Comparison of ENCODE assay signal across 8 cellular contexts in genomic region chr5:115545065-115545882, GRCh38. TPM values are rescaled to one million over a fixed set of nuclear protein-coding genes. Genes with fewer than 3 reads are reported as not detected.
A peak's percentile ranks its signal among the peaks of the same experiment; 100 is the strongest.
DNase-seq lines count a peak whose midpoint lies in the region; ATAC-seq and TF ChIP-seq lines count a peak whose summit lies in the region.

No MANE protein-coding gene starts in this region.

- intact Hi-C loops in PC-3 (cut with micrococcal nuclease): loop anchor here (2.0 kb wide), 2 partner anchors 34 to 42 kb away; no protein-coding TSS in a partner anchor
- intact Hi-C loops in gastrocnemius medialis (cut with DNase I; ENCODE audit: low total_unique reads): loop anchor here (2.0 kb wide), 1 partner anchor 122 kb away; no protein-coding TSS in a partner anchor

- H3K4me1 ChIP-seq in PC-3 (ENCODE audit: insufficient read depth, low read length): peaks cover 10% of the 10 kb centered on the region; the same call in 1 of the 2 replicates
- peaks cover 12 to 15% of the 10 kb centered on the region in 2 donors for H3K4me1 ChIP-seq in gastrocnemius medialis

- H3K9me3 ChIP-seq in PC-3 (ENCODE audit: low read length) (peaks cover 6% of the 10 kb centered on the region; the same call in 1 of the 2 replicates), gastrocnemius medialis (no peaks in the 10 kb centered on the region)

- H3K27ac ChIP-seq in PC-3 (ENCODE audit: low read length) (no peak overlapping the region), gastrocnemius medialis (peak overlapping the region; percentile 88 to 98 (median 96))

- peak overlapping the region; percentile 75 for H3K4me2 ChIP-seq in PC-3 (ENCODE audit: low read length)

- H3K4me3 ChIP-seq in PC-3 (ENCODE audit: low read length): peak overlapping the region; percentile 47
- peak overlapping the region; percentile 36 for H3K4me3 ChIP-seq in epithelial cell of proximal tubule (ENCODE audit: low read depth, low read length)
- H3K4me3 ChIP-seq in gastrocnemius medialis: peak overlapping the region; percentile 41 to 86 (median 58)

- no peaks in the 10 kb centered on the region for H3F3A ChIP-seq in PC-3 (ENCODE audit: low read length, unreplicated experiment)

- H3K79me2 ChIP-seq in PC-3 (ENCODE audit: low read length): peaks cover 42% of the 10 kb centered on the region

- H2AFZ ChIP-seq in PC-3 (ENCODE audit: low read length): peak overlapping the region; percentile 93

- H3K27me3 ChIP-seq in PC-3 (ENCODE audit: low read length) (no peaks in the 10 kb centered on the region), gastrocnemius medialis (no peaks in the 10 kb centered on the region)

- BruUV-seq in PC-3 (replicated peaks; lab: Mats Ljungman, UMichigan): TSS peak; percentile 92

- in situ Hi-C loops in gastrocnemius medialis (cut with MboI; ENCODE audit: low sequenced_read_pairs in 4 of 4): loop anchor here in 2 of 4 donors (10.0 kb wide), 1 partner anchor 170 kb away; no protein-coding TSS in a partner anchor

- peak; percentile 69 for DNase-seq in NCI-H82 (lab: John Stamatoyannopoulos, UW)
- no peak for DNase-seq in NCI-H82 treated with DMSO at 0.1 percent for 48 hours (lab: John Stamatoyannopoulos, UW; ENCODE audit: unreplicated experiment)
- DNase-seq in PC-3: no peak
- DNase-seq in epithelial cell of proximal tubule (ENCODE audit: low read depth): no peak
- DNase-seq in gastrocnemius medialis: no peak
- no peak for DNase-seq in NK-92 treated with Interleukin-12 subunit alpha and Interleukin-12 subunit beta, amount 100 ng/mL, for 24 hours (lab: John Stamatoyannopoulos, UW)
- no peak for DNase-seq in GM10248 (ENCODE audit: extremely low spot score)

- H3K9ac ChIP-seq in PC-3 (ENCODE audit: low read length): no peak overlapping the region; the same call in 1 of the 2 replicates

- TF ChIP-seq CTCF in PC-3 (conservative IDR thresholded peaks at IDR 0.05; ENCODE audit: low read depth, low read length) (no peak), epithelial cell of proximal tubule (conservative IDR thresholded peaks at IDR 0.05; ENCODE audit: low read depth, low read length) (no peak), gastrocnemius medialis (IDR thresholded peaks at IDR 0.05 in 4 of 5, conservative IDR thresholded peaks at IDR 0.05 in 1 of 5) (no peak), GM10248 (IDR thresholded peaks at IDR 0.05; ENCODE audit: control extremely low read depth, extremely low read depth, low read depth, missing control alignments) (no peak)

- H3K36me3 ChIP-seq in PC-3 (ENCODE audit: low read depth, low read length) (peaks cover 30% of the 10 kb centered on the region), gastrocnemius medialis (peaks cover 0 to 6% of the 10 kb centered on the region in 2 donors)

- peaks cover 33% of the 10 kb centered on the region for H4K20me1 ChIP-seq in PC-3 (ENCODE audit: low read length)

- no peak for TF ChIP-seq POLR2A in gastrocnemius medialis (IDR thresholded peaks at IDR 0.05)

- no peaks in the 10 kb centered on the region for H3K9me2 ChIP-seq in PC-3 (replicated peaks; ENCODE audit: low read length)

- ATAC-seq in PC-3: no peak
- ATAC-seq in gastrocnemius medialis: no peak
- ATAC-seq in esophagus mucosa: no peak

- CTCF ChIA-PET in PC-3 (lab: Charles Lee): no interaction called here
- CTCF ChIA-PET in GM10248 (lab: Yijun Ruan, JAX): interaction anchor here (0.8 to 7.8 kb wide), 11 partner anchors 9 to 490 kb away, joined by 3 to 62 read pairs (median 5); partner anchors contain the start of gene TICAM2

- POLR2A ChIA-PET in PC-3 (lab: Charles Lee; ENCODE audit: unreplicated experiment): interaction anchor here (0.6 kb wide), 1 partner anchor 85 kb away, joined by 4 read pairs; no protein-coding TSS in a partner anchor
- POLR2A ChIA-PET in GM10248 (lab: Yijun Ruan, JAX): interaction anchor here (2.1 kb wide), 1 partner anchor 22 kb away, joined by 8 read pairs; no protein-coding TSS in a partner anchor

RNA-seq across cellular contexts. Expression of gene FEM1C, which starts 0.7 kb away (rescaled TPM):
- 8.4 and 9.1 TPM in 2 replicates for total RNA-seq in PC-3 (2014; rRNA removed)
- 11.0 and 14.4 TPM in 2 replicates for total RNA-seq in epithelial cell of proximal tubule
- total RNA-seq in gastrocnemius medialis: 10 to 100 TPM; 18.9 to 39.4 (median 33.7) TPM
- 9.0 TPM for total RNA-seq in esophagus mucosa

RNA-seq across cellular contexts. Expression of gene TICAM2, which starts 57.0 kb away (rescaled TPM):
- total RNA-seq in PC-3 (2014; rRNA removed) (3.9 and 5.0 TPM in 2 replicates), epithelial cell of proximal tubule (1.2 and 1.7 TPM in 2 replicates), gastrocnemius medialis (1 to 10 TPM in 1 of 4 donors, under 1 TPM in 3; 0.59 to 1.3 (median 0.78) TPM), esophagus mucosa (1.2 TPM)
